8 cellular contexts compared by ENCODE assay signal in the genomic region with DNA sequence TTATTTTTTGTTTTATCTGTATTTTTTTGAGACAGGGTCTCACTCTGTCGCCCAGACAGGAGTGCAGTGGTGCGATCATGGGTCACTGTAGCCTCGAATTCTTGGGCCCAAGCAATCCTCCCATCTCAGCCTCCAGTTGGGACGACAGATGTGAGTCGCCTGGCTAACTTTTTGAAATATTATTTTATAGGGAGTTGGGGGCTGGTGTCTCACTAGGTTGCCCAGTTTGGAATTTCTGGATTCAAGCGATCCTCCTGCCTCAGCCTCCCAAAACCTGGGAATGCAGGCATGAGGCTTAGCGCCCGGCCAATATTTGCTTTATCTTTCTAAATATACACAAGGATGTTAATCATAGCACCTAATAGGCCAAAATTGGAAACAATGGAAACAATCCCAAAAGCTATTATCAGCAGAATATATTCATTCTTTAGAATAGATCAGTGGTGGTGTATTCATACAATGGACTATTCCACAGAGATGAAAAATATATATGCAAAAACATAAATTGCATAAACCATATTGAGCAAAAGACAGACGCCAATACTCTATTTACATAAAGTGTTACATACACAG. TPM values are rescaled to one million over a fixed set of nuclear protein-coding genes. Genes with fewer than 3 reads are reported as not detected.
DNase-seq lines count a peak whose midpoint lies in the region; ATAC-seq lines count a peak whose summit lies in the region.

No MANE protein-coding gene starts in this region.

- intact Hi-C loops in activated T-helper 2 cell treated with anti-CD3 and anti-CD28 coated beads, Interferon-gamma antibody, Interleukin-2, Interleukin-4, amounts not matched to agents 10 μg/mL and 5 μg/mL and 100 μg/mL, durations not matched to agents 14 hours and 24 hours and 36 hours (cut with micrococcal nuclease), result loop anchor here (1.0 to 10.0 kb wide), 2 partner anchors 56 to 470 kb away; partner anchors contain the start of genes CLK2, HCN3 and YY1AP1

- H3K36me3 ChIP-seq in stomach smooth muscle (ENCODE audit: control insufficient read depth in 2 of 2, insufficient read depth in 2 of 2, low read length in 2 of 2), result peaks cover 0 to 7% of the 10 kb centered on the region in 2 donors

- ATAC-seq in GM18511 (IDR thresholded peaks at IDR 0.05; ENCODE audit: unreplicated experiment) (no peak), GM18520 (IDR thresholded peaks at IDR 0.05; ENCODE audit: unreplicated experiment) (no peak)

- H3K27ac ChIP-seq in stomach smooth muscle (ENCODE audit: low read length), result peak overlapping the region; percentile 55

- no peaks in the 10 kb centered on the region for H3K27me3 Mint-ChIP-seq in activated T-helper 2 cell treated with anti-CD3 and anti-CD28 coated beads, Interferon-gamma antibody, Interleukin-2, Interleukin-4, amounts not matched to agents 10 μg/mL and 5 μg/mL and 100 μg/mL, durations not matched to agents 14 hours and 24 hours and 36 hours (ENCODE audit: low read depth)
- peaks cover 0 to 4% (median 4%) of the 10 kb centered on the region in 3 donors for H3K27me3 Mint-ChIP-seq in immature natural killer cell (ENCODE audit: low read depth in 3 of 3)

- peak overlapping the region; percentile 86 for H3K4me3 Mint-ChIP-seq in activated T-helper 2 cell treated with anti-CD3 and anti-CD28 coated beads, Interferon-gamma antibody, Interleukin-2, Interleukin-4, amounts not matched to agents 10 μg/mL and 5 μg/mL and 100 μg/mL, durations not matched to agents 14 hours and 24 hours and 36 hours (ENCODE audit: low read depth)
- H3K4me3 Mint-ChIP-seq in immature natural killer cell, result peak overlapping the region; percentile 93 to 98 (median 98)

- H3K9me3 Mint-ChIP-seq in activated T-helper 2 cell treated with anti-CD3 and anti-CD28 coated beads, Interferon-gamma antibody, Interleukin-2, Interleukin-4, amounts not matched to agents 10 μg/mL and 5 μg/mL and 100 μg/mL, durations not matched to agents 14 hours and 24 hours and 36 hours, result no peaks in the 10 kb centered on the region
- H3K9me3 Mint-ChIP-seq in immature natural killer cell, result no peaks in the 10 kb centered on the region

- peak overlapping the region; percentile 69 to 93 for H3K9ac ChIP-seq in stomach smooth muscle (ENCODE audit: low read length in 2 of 2)

- peaks cover 4% of the 10 kb centered on the region for H3K4me1 ChIP-seq in stomach smooth muscle (ENCODE audit: control insufficient read depth, insufficient read depth, low read length)

- H3K36me3 Mint-ChIP-seq in activated T-helper 2 cell treated with anti-CD3 and anti-CD28 coated beads, Interferon-gamma antibody, Interleukin-2, Interleukin-4, amounts not matched to agents 10 μg/mL and 5 μg/mL and 100 μg/mL, durations not matched to agents 14 hours and 24 hours and 36 hours (ENCODE audit: low read depth), result peaks cover 13% of the 10 kb centered on the region
- H3K36me3 Mint-ChIP-seq in immature natural killer cell, result peaks cover 0 to 4% (median 0%) of the 10 kb centered on the region in 3 donors

- DNase-seq in NCI-H82 (lab: John Stamatoyannopoulos, UW) (peak; percentile 35), NCI-H82 treated with DMSO at 0.1 percent for 48 hours (lab: John Stamatoyannopoulos, UW; ENCODE audit: unreplicated experiment) (no peak), immature natural killer cell (no peak), amniotic stem cell (lab: John Stamatoyannopoulos, UW) (no peak)
- DNase-seq in activated T-helper 2 cell treated with anti-CD3 and anti-CD28 coated beads, Interferon-gamma antibody, Interleukin-2, Interleukin-4, amounts not matched to agents 10 μg/mL and 5 μg/mL and 100 μg/mL, durations not matched to agents 14 hours and 24 hours and 36 hours (ENCODE audit: low spot score), result no peak

- peak overlapping the region; percentile 88 for H3K27ac Mint-ChIP-seq in activated T-helper 2 cell treated with anti-CD3 and anti-CD28 coated beads, Interferon-gamma antibody, Interleukin-2, Interleukin-4, amounts not matched to agents 10 μg/mL and 5 μg/mL and 100 μg/mL, durations not matched to agents 14 hours and 24 hours and 36 hours
- peak overlapping the region; percentile 89 to 96 (median 94) for H3K27ac Mint-ChIP-seq in immature natural killer cell

- H3K4me1 Mint-ChIP-seq in activated T-helper 2 cell treated with anti-CD3 and anti-CD28 coated beads, Interferon-gamma antibody, Interleukin-2, Interleukin-4, amounts not matched to agents 10 μg/mL and 5 μg/mL and 100 μg/mL, durations not matched to agents 14 hours and 24 hours and 36 hours (ENCODE audit: low read depth), result no peaks in the 10 kb centered on the region
- H3K4me1 Mint-ChIP-seq in immature natural killer cell, result peaks cover 6 to 9% of the 10 kb centered on the region in 2 donors

- peak overlapping the region; percentile 86 to 93 for H3K4me3 ChIP-seq in stomach smooth muscle (ENCODE audit: low read length in 2 of 2)

- no peaks in the 10 kb centered on the region for H3K9me3 ChIP-seq in stomach smooth muscle (ENCODE audit: control insufficient read depth in 2 of 2, low read length in 2 of 2)

- no peaks in the 10 kb centered on the region for H3K27me3 ChIP-seq in stomach smooth muscle (ENCODE audit: control insufficient read depth in 1 of 2, insufficient read depth in 2 of 2, low read length in 2 of 2)

RNA-seq across cellular contexts. Expression of gene DAP3, which starts 55.9 kb away (rescaled TPM):
- 172 and 187 TPM in 2 replicates for total RNA-seq in activated T-helper 2 cell treated with anti-CD3 and anti-CD28 coated beads, Interferon-gamma antibody, Interleukin-2, Interleukin-4, amounts not matched to agents 10 μg/mL and 5 μg/mL and 100 μg/mL, durations not matched to agents 14 hours and 24 hours and 36 hours
- 10 to 100 TPM; 75.5 to 88.1 (median 85.1) TPM for polyA plus RNA-seq in immature natural killer cell

RNA-seq across cellular contexts. Expression of gene YY1AP1, which starts 56.2 kb away (rescaled TPM):
- total RNA-seq in activated T-helper 2 cell treated with anti-CD3 and anti-CD28 coated beads, Interferon-gamma antibody, Interleukin-2, Interleukin-4, amounts not matched to agents 10 μg/mL and 5 μg/mL and 100 μg/mL, durations not matched to agents 14 hours and 24 hours and 36 hours, result 65.8 and 67.9 TPM in 2 replicates
- 10 to 100 TPM; 21.3 to 59.2 (median 23.1) TPM for polyA plus RNA-seq in immature natural killer cell
